ENCODE assay signal across 19 cellular contexts in the genomic region with DNA sequence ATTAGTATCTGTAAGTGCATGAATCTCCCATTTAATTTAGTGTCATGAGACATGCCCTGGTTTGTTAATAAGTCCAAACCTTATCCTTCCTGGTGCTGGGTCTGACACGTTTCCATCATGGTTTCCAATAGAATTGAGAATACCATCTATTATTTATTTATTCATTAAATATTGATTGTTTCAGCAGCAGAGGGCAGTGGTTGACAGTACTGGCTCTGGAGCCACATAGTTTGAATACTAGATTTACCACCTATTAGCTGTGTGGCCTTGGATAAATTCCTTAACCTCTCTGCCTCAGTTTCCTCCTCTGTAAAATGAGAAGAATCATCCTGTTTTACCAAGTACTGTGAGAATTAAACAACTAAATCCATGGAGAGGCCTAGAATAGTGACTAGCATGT. TPM values are rescaled to one million over a fixed set of nuclear protein-coding genes. Genes with fewer than 3 reads are reported as not detected.
DNase-seq lines count a peak whose midpoint lies in the region; ATAC-seq and TF ChIP-seq lines count a peak whose summit lies in the region.
"Had no signal": no experiment of that assay in that cellular context is flagged by ENCODE, and none has a peak within 500 bp of the region (broad histone marks: within the 10 kb centered on the region; RNA-seq: fewer than 3 reads in every experiment).

No MANE protein-coding gene starts in this region.

- no peak overlapping the region for H3K27ac ChIP-seq in SK-N-SH (ENCODE audit: low read depth in 2 of 2, low read length in 1 of 2)
- H3K27ac ChIP-seq: KMS-11 had no signal

- no peak overlapping the region for H3K4me3 ChIP-seq in SK-N-SH (ENCODE audit: low read depth in 2 of 2, low read length in 1 of 2)
- no peak overlapping the region for H3K4me3 ChIP-seq in retinal pigment epithelial cell (ENCODE audit: low read length)

- no peak for TF ChIP-seq EP300 in SK-N-SH (IDR thresholded peaks at IDR 0.05; ENCODE audit: borderline replicate concordance in 1 of 2, low read depth in 1 of 2, low read length in 1 of 2)

- H3K4me2 ChIP-seq in SK-N-SH: no peak overlapping the region
- H3K4me2 ChIP-seq: KMS-11 had no signal

- peak; percentile 19; the same call in 1 of the 2 replicates for TF ChIP-seq RAD21 in SK-N-SH (IDR thresholded peaks at IDR 0.05; ENCODE audit: low read length)

- POLR2A ChIA-PET in SK-N-SH (lab: Yijun Ruan, JAX): no interaction called here

- CTCF ChIA-PET in SK-N-SH (lab: Yijun Ruan, JAX): interaction anchor here (1.1 kb wide), 1 partner anchor 12 kb away, joined by 3 read pairs; no protein-coding TSS in a partner anchor

- TF ChIP-seq CTCF in SK-N-SH (IDR thresholded peaks at IDR 0.05) (peak; percentile 18; the same call in 1 of the 2 replicates), retinal pigment epithelial cell (conservative IDR thresholded peaks at IDR 0.05; ENCODE audit: low read depth, low read length) (peak; percentile 4)

- H4K20me1 ChIP-seq in SK-N-SH (ENCODE audit: insufficient read depth): no peaks in the 10 kb centered on the region

- no peaks in the 10 kb centered on the region for H3K79me2 ChIP-seq in SK-N-SH (ENCODE audit: insufficient read depth)

- no peaks in the 10 kb centered on the region for H3K36me3 ChIP-seq in SK-N-SH (replicated peaks in 1 of 2; ENCODE audit: control insufficient read depth in 1 of 2, insufficient read depth in 2 of 2, low read length in 1 of 2)
- H3K36me3 ChIP-seq: spleen had no signal

- H3K4me1 ChIP-seq in SK-N-SH (ENCODE audit: control insufficient read depth in 1 of 2, insufficient read depth in 2 of 2, low read depth in 1 of 2, low read length in 1 of 2): no peaks in the 10 kb centered on the region

- H2AFZ ChIP-seq in SK-N-SH (ENCODE audit: low read depth): no peak overlapping the region

- DNase-seq in SK-N-SH (no peak), NCI-H69 (lab: John Stamatoyannopoulos, UW) (peak; percentile 5), dermis blood vessel endothelial cell (peak; percentile 28), retinal pigment epithelial cell (ENCODE audit: low read depth) (no peak)
- DNase-seq in stimulated activated naive CD8-positive, alpha-beta T cell treated with anti-CD3 and anti-CD28 coated beads, Interleukin-15, Interleukin-2, amounts not matched to agents 100 U/mL and 50 U/mL, for 24 hours: no peak
- DNase-seq in activated CD4-positive, alpha-beta T cell treated with anti-CD3 and anti-CD28 coated beads for 4 hours: no peak
- DNase-seq: activated CD8-positive, alpha-beta memory T cell treated with anti-CD3 and anti-CD28 coated beads, Interleukin-2, amount 10 ng/mL, durations not matched to agents 7 days and 5 days; activated gamma-delta T cell; anterior cingulate cortex; cortex of kidney; hypothalamus; NCI-H526; posterior cingulate gyrus; spleen; stimulated activated naive CD4-positive, alpha-beta T cell had no signal

- H3K9me2 ChIP-seq in SK-N-SH: no peaks in the 10 kb centered on the region

- 40% methylated on average over 1 of the region's 1 CpG for WGBS in SK-N-SH (ENCODE audit: low lambda C conversion rate)

- H3K9me3 ChIP-seq in SK-N-SH: no peaks in the 10 kb centered on the region
- H3K9me3 ChIP-seq: spleen had no signal

- H3K27me3 ChIP-seq in SK-N-SH (ENCODE audit: insufficient read depth): no peaks in the 10 kb centered on the region

- ATAC-seq in SK-N-SH treated with all-trans-retinoic acid at 6 μM for 48 hours (no peak), HG02884 (IDR thresholded peaks at IDR 0.05; ENCODE audit: unreplicated experiment) (no peak)
- no peak for ATAC-seq in stimulated activated naive CD8-positive, alpha-beta T cell treated with anti-CD3 and anti-CD28 coated beads, Interleukin-15, Interleukin-2, amounts not matched to agents 100 U/mL and 50 U/mL, for 24 hours
- ATAC-seq: activated CD8-positive, alpha-beta memory T cell treated with anti-CD3 and anti-CD28 coated beads, Interleukin-2, amount 10 ng/mL, durations not matched to agents 7 days and 5 days had no signal

- H3F3A ChIP-seq in SK-N-SH (replicated peaks; ENCODE audit: insufficient read depth): no peaks in the 10 kb centered on the region

- no peak overlapping the region for H3K9ac ChIP-seq in SK-N-SH
- H3K9ac ChIP-seq: KMS-11 had no signal

TF ChIP-seq in SK-N-SH, 30 proteins besides CTCF, POLR2A, EP300 and RAD21 (continues in another document):
- TF ChIP-seq SMC3 (IDR thresholded peaks at IDR 0.05; ENCODE audit: low read depth, low read length) (no peak), POLR2AphosphoS5 (IDR thresholded peaks at IDR 0.05; ENCODE audit: low read depth, low read length) (no peak), MAX (IDR thresholded peaks at IDR 0.05; ENCODE audit: low read depth) (no peak), SIN3A (IDR thresholded peaks at IDR 0.05; ENCODE audit: borderline replicate concordance, low read depth, low read length) (no peak), USF2 (IDR thresholded peaks at IDR 0.05; ENCODE audit: borderline replicate concordance, low read depth, low read length) (no peak), TEAD4 (IDR thresholded peaks at IDR 0.05; ENCODE audit: borderline replicate concordance, insufficient read depth) (no peak), EZH2phosphoT487 (IDR thresholded peaks at IDR 0.05; ENCODE audit: borderline replicate concordance, low read depth) (no peak)
- TF ChIP-seq, protein P1, sequence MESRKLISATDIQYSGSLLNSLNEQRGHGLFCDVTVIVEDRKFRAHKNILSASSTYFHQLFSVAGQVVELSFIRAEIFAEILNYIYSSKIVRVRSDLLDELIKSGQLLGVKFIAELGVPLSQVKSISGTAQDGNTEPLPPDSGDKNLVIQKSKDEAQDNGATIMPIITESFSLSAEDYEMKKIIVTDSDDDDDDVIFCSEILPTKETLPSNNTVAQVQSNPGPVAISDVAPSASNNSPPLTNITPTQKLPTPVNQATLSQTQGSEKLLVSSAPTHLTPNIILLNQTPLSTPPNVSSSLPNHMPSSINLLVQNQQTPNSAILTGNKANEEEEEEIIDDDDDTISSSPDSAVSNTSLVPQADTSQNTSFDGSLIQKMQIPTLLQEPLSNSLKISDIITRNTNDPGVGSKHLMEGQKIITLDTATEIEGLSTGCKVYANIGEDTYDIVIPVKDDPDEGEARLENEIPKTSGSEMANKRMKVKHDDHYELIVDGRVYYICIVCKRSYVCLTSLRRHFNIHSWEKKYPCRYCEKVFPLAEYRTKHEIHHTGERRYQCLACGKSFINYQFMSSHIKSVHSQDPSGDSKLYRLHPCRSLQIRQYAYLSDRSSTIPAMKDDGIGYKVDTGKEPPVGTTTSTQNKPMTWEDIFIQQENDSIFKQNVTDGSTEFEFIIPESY (IDR thresholded peaks at IDR 0.05; ENCODE audit: borderline replicate concordance, low read depth): no peak

TF ChIP-seq in SK-N-SH treated with all-trans-retinoic acid at 6 μM for 48 hours, 23 proteins besides CTCF, POLR2A, EP300 and RAD21:
- TF ChIP-seq OSR1 (CRISPR knock-in tag; IDR thresholded peaks at IDR 0.05) (no peak), ZNF70 (CRISPR knock-in tag; IDR thresholded peaks at IDR 0.05) (no peak), RARB (CRISPR knock-in tag; IDR thresholded peaks at IDR 0.05) (no peak), TCF4 (CRISPR knock-in tag; IDR thresholded peaks at IDR 0.05; ENCODE audit: borderline replicate concordance) (no peak), ZFP3 (CRISPR knock-in tag; IDR thresholded peaks at IDR 0.05) (no peak), CSDC2 (CRISPR knock-in tag; IDR thresholded peaks at IDR 0.05) (no peak)
TF ChIP-seq in SK-N-SH treated with all-trans-retinoic acid at 6 μM for 48 hours: peak in this region for 0.

RNA-seq across cellular contexts. Expression of gene STAB2, which starts 0.9 kb away (rescaled TPM):
- not detected in 2 replicates for polyA plus RNA-seq in SK-N-SH (2012; rRNA removed)
- polyA plus RNA-seq in SK-N-SH (2012; cell fraction: cytosol; rRNA removed): not detected in 2 replicates
- polyA plus RNA-seq in SK-N-SH (2012; cell fraction: nucleus; rRNA removed): not detected in 2 replicates
- 3.7 and 4.6 TPM in 2 replicates for total RNA-seq in dermis blood vessel endothelial cell
- total RNA-seq: activated CD8-positive, alpha-beta memory T cell treated with anti-CD3 and anti-CD28 coated beads, Interleukin-2, amount 10 ng/mL, durations not matched to agents 7 days and 5 days; T-helper 1 cell treated with Interleukin-12 subunit alpha and Interleukin-12 subunit beta and Interleukin-4 antibody, amounts not matched to agents 30 ng/mL and 1 ng/mL, for 36 hours had no signal

Comparison
In these comparisons a context has a peak if more than half of its experiments do, and no peak if none do; other contexts are left out.
1. DNase-seq: peak in NCI-H69 (single experiment) and dermis blood vessel endothelial cell (single experiment); none in SK-N-SH (single experiment), retinal pigment epithelial cell (single experiment), stimulated activated naive CD8-positive, alpha-beta T cell treated with anti-CD3 and anti-CD28 coated beads, Interleukin-15, Interleukin-2, amounts not matched to agents 100 U/mL and 50 U/mL, for 24 hours (single experiment) and activated CD4-positive, alpha-beta T cell treated with anti-CD3 and anti-CD28 coated beads for 4 hours (0 of 2).